Comparison of ENCODE assay signal across 8 cellular contexts in the genomic region with DNA sequence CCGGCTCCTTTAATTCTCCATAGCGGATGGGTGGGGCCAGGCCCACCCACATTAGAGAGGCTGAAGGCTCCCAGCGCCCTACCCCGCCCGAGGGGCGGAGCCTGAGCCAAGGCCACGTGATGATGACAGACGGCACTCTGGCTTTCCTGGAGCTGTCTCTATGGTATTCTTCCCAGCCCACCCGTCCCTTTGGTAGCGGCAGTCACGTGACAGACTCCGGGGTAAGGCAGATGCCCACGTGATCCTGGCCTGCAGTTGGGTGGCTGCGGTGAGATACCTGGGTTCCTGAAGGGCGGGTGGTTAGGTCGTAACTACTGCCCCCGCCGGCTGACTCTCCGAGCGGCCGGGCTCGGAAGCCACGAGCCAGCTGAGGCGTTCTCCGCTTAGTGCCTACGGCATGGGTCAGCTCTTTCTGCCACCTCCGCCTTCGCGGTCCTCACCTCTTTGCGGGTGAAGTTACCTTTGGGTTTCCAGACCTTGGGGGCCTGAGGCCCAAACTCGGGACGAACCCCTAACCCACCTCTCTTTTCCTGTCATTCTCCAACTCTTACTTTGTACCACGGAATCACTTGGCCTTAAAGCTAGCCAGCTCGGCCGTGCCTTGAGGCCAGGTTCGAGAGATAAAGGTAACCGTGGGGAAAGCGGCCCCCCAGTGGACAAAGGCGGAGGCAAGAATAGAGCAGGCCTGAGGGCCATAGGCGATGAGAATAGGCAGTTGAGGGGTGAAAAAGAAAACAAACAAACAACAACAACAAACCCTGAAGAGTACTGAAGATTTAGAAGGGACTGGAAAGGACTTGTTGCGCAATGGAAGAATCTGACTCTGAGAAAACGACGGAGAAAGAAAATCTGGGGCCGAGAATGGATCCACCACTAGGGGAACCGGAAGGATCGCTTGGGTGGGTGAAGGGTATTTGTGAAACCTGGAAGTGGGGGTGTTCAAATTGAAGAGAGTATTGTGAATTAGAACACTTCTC. TPM values are rescaled to one million over a fixed set of nuclear protein-coding genes. Genes with fewer than 3 reads are reported as not detected.
DNase-seq lines count a peak whose midpoint lies in the region; ATAC-seq, FAIRE-seq and TF ChIP-seq lines count a peak whose summit lies in the region.

A gene with protein sequence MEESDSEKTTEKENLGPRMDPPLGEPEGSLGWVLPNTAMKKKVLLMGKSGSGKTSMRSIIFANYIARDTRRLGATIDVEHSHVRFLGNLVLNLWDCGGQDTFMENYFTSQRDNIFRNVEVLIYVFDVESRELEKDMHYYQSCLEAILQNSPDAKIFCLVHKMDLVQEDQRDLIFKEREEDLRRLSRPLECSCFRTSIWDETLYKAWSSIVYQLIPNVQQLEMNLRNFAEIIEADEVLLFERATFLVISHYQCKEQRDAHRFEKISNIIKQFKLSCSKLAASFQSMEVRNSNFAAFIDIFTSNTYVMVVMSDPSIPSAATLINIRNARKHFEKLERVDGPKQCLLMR (plus strand): TSS at position 229 of the 977 bp plus-strand sequence. CDS start 579 bp downstream, at position 808.

- H3K4me3 Mint-ChIP-seq in CD14-positive monocyte = peak within 1 kb of the TSS; percentile 84 to 93

- peaks cover 12% of the 10 kb centered on the region for H3K4me1 ChIP-seq in HepG2 (ENCODE audit: insufficient read depth, low read length)

- peak within 1 kb of the TSS; percentile 79 for H3K9ac ChIP-seq in HepG2 (ENCODE audit: insufficient read depth, low read depth, low read length)

- peak within 1 kb of the TSS; percentile 74 for H3K4me2 ChIP-seq in HepG2 (ENCODE audit: low read depth, low read length)

- TF ChIP-seq CTCF in CD14-positive monocyte (IDR thresholded peaks at IDR 0.05) (peak; percentile 47), HepG2 (CRISPR knock-in tag; IDR thresholded peaks at IDR 0.05) (peak; percentile 63)

- no peaks in the 10 kb centered on the region for H3K36me3 ChIP-seq in HepG2 (replicated peaks in 1 of 2; ENCODE audit: control insufficient read depth in 1 of 2, insufficient read depth in 2 of 2, low read length in 2 of 2)

- CTCF ChIA-PET in HepG2 (lab: Yijun Ruan, JAX; ENCODE audit: low intra/inter-chr PET ratio, low total read pairs) = no interaction called here

- H3K27me3 ChIP-seq in HepG2 (ENCODE audit: control insufficient read depth in 1 of 2, insufficient read depth in 2 of 2, low read length in 2 of 2) = no peaks in the 10 kb centered on the region

- peak within 1 kb of the TSS; percentile 90 for H2AFZ ChIP-seq in HepG2 (ENCODE audit: low read length)

- TF ChIP-seq EP300 in HepG2 (IDR thresholded peaks at IDR 0.05; ENCODE audit: low read depth in 2 of 2, low read length in 2 of 2) = no peak
- no peak for TF ChIP-seq EP300 in HepG2 (CRISPR knock-in tag; IDR thresholded peaks at IDR 0.05; ENCODE audit: borderline replicate concordance)

- peaks cover 6% of the 10 kb centered on the region for H3K79me2 ChIP-seq in HepG2 (ENCODE audit: insufficient read depth, low read length)

- no peaks in the 10 kb centered on the region for H3K9me3 ChIP-seq in HepG2 (ENCODE audit: low read length)

- in situ Hi-C loops in HepG2 (cut with HindIII; ENCODE audit: extremely low pct_ligation_motif_present, low pct_unique_long_range_greater_than_20kb) = loop anchor here (25.0 kb wide), 1 partner anchor 581 kb away; no protein-coding TSS in a partner anchor

- no peaks in the 10 kb centered on the region for H4K20me1 ChIP-seq in HepG2 (ENCODE audit: insufficient read depth, low read length)

- H3K9me3 Mint-ChIP-seq in CD14-positive monocyte = peaks cover 0 to 7% (median 0%) of the 10 kb centered on the region in 7 donors

- peak within 1 kb of the TSS; percentile 90 to 96 (median 94) for H3K27ac Mint-ChIP-seq in CD14-positive monocyte

- POLR2A ChIA-PET in HepG2 (lab: Yijun Ruan, JAX) = no interaction called here

- DNase-seq in CD14-positive monocyte (ENCODE audit: low spot score) (peak; percentile 89), NCI-H748 (lab: John Stamatoyannopoulos, UW; ENCODE audit: unreplicated experiment) (peak; percentile 97), dermis blood vessel endothelial cell (peak; percentile 94), HepG2 (ENCODE audit: low spot score) (peak; percentile 92)
- DNase-seq in activated CD4-positive, alpha-beta T cell treated with anti-CD3 and anti-CD28 coated beads, Interleukin-2, amount 50 U/mL, for 4 hours = peak; percentile 88 to 89
- peak; percentile 87 for DNase-seq in stimulated activated CD4-positive, alpha-beta T cell treated with anti-CD3 and anti-CD28 coated beads, Interleukin-4, amount 100 ng/mL, for 1 hour

- ATAC-seq in GM19351 (IDR thresholded peaks at IDR 0.05; ENCODE audit: unreplicated experiment) = peak; percentile 91
- ATAC-seq in HG03521 (IDR thresholded peaks at IDR 0.05; ENCODE audit: unreplicated experiment) = peak; percentile 95
- ATAC-seq in HepG2 = peak; percentile 98

- H3K27ac ChIP-seq in HepG2 (ENCODE audit: extremely low read length, insufficient read depth, low read length) = peak within 1 kb of the TSS; percentile 79

- WGBS in HepG2 (ENCODE audit: low lambda C conversion rate) = 2% methylated on average over 16 of the region's 46 CpGs

- intact Hi-C loops in CD14-positive monocyte (cut with micrococcal nuclease) (loop anchor here (10.0 kb wide), 3 partner anchors 913 to 1183 kb away; a partner anchor contains a TSS), HepG2 (cut with micrococcal nuclease; ENCODE audit: unreplicated experiment) (loop anchor here (5.0 kb wide), 1 partner anchor 529 kb away; no protein-coding TSS in a partner anchor)

- H3K36me3 Mint-ChIP-seq in CD14-positive monocyte = peaks cover 16 to 20% of the 10 kb centered on the region in 2 donors

- no peak; the same call in 1 of the 2 replicates for TF ChIP-seq RAD21 in HepG2 (CRISPR knock-in tag; IDR thresholded peaks at IDR 0.05)

- TF ChIP-seq POLR2A in HepG2 (IDR thresholded peaks at IDR 0.05; ENCODE audit: insufficient read depth in 1 of 2, low read depth in 2 of 2, low read length in 2 of 2) = peak; percentile 70 to 76

- FAIRE-seq in HepG2 (lab: Jason Lieb, UNC) = peak; percentile 96

- H3K4me3 ChIP-seq in HepG2 (replicated peaks in 1 of 3; ENCODE audit: insufficient read depth in 1 of 3, low read depth in 2 of 3, low read length in 3 of 3) = peak within 1 kb of the TSS; percentile 61 to 80 (median 74)

- H3K4me1 Mint-ChIP-seq in CD14-positive monocyte = peaks cover 43% of the 10 kb centered on the region

- H3K27me3 Mint-ChIP-seq in CD14-positive monocyte (ENCODE audit: low read depth in 3 of 3) = peaks cover 0 to 2% (median 0%) of the 10 kb centered on the region in 3 donors

- BruUV-seq in HepG2 (replicated peaks; lab: Mats Ljungman, UMichigan) = TSS peak; percentile 85

TF ChIP-seq in HepG2, 621 proteins besides CTCF, POLR2A, EP300 and RAD21 (continues in another document):
- TF ChIP-seq ZNF264 (CRISPR knock-in tag; IDR thresholded peaks at IDR 0.05) (no peak), STAG1 (CRISPR knock-in tag; IDR thresholded peaks at IDR 0.05) (peak; percentile 35), ZFX (CRISPR knock-in tag; IDR thresholded peaks at IDR 0.05; ENCODE audit: low read depth) (peak; percentile 86), ISL2 (CRISPR knock-in tag; IDR thresholded peaks at IDR 0.05) (0 out of 2 replicates have a peak, but pooled peaks have one; percentile 41), MED1 (CRISPR knock-in tag; IDR thresholded peaks at IDR 0.05) (0 out of 2 replicates have a peak, but pooled peaks have one; percentile 22), KAT7 (CRISPR knock-in tag; IDR thresholded peaks at IDR 0.05; ENCODE audit: borderline replicate concordance) (no peak), AGO1 (IDR thresholded peaks at IDR 0.05; ENCODE audit: low read depth, low read length, poor library complexity, severe bottlenecking) (no peak), SMC3 (IDR thresholded peaks at IDR 0.05; ENCODE audit: low read length) (peak; percentile 3; the same call in 1 of the 2 replicates)
- TF ChIP-seq, protein P1, sequence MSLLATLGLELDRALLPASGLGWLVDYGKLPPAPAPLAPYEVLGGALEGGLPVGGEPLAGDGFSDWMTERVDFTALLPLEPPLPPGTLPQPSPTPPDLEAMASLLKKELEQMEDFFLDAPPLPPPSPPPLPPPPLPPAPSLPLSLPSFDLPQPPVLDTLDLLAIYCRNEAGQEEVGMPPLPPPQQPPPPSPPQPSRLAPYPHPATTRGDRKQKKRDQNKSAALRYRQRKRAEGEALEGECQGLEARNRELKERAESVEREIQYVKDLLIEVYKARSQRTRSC (CRISPR knock-in tag; IDR thresholded peaks at IDR 0.05; ENCODE audit: low read depth) = 0 out of 2 replicates have a peak, but pooled peaks have one; percentile 43

RNA-seq across cellular contexts. Expression of the gene that starts here (rescaled TPM):
- polyA plus RNA-seq in CD14-positive monocyte (10 to 100 TPM in 1 of 2 donors, 1 to 10 TPM in 1; 8.7 to 16.3 TPM), HepG2 (2011; rRNA removed) (19.9 and 22.1 TPM in 2 replicates)
- total RNA-seq in dermis blood vessel endothelial cell (19.5 and 24.3 TPM in 2 replicates), HepG2 (2016; rRNA removed; fragmentation: Illumina TruSeq; extraction: Trizol) (11.2 and 12.2 TPM in 2 replicates)
- 2.4 TPM in 2 replicates for total RNA-seq in HepG2 (2016; cell fraction: cytosol; rRNA removed; fragmentation: Illumina TruSeq; extraction: Trizol; ENCODE audit: low read depth)
- total RNA-seq in HepG2 (2016; cell fraction: insoluble cytoplasmic fraction; rRNA removed; fragmentation: Illumina TruSeq; extraction: Trizol) = 10.0 and 11.6 TPM in 2 replicates
- 5.1 and 5.9 TPM in 2 replicates for total RNA-seq in HepG2 (2016; cell fraction: membrane; rRNA removed; fragmentation: Illumina TruSeq; extraction: Trizol)
- total RNA-seq in HepG2 (2016; cell fraction: nucleus; rRNA removed; fragmentation: Illumina TruSeq; extraction: Trizol) = 17.6 and 20.8 TPM in 2 replicates
- 4.3 and 5.0 TPM in 2 replicates for polyA plus RNA-seq in HepG2 (2011; cell fraction: cytosol; rRNA removed)
- 38.1 and 41.9 TPM in 2 replicates for polyA plus RNA-seq in HepG2 (2011; cell fraction: nucleus; rRNA removed)
- 7.1 and 10.3 TPM in 2 replicates for polyA plus RNA-seq in HepG2 (2012)
- polyA plus RNA-seq in HepG2 (2016; cell fraction: cytosol; fragmentation: Illumina TruSeq; extraction: Trizol; ENCODE audit: low read depth) = 1.2 and 2.2 TPM in 2 replicates
- 7.7 and 10.0 TPM in 2 replicates for polyA plus RNA-seq in HepG2 (2016; cell fraction: insoluble cytoplasmic fraction; fragmentation: Illumina TruSeq; extraction: Trizol; ENCODE audit: low read depth)
- 2.2 and 2.9 TPM in 2 replicates for polyA plus RNA-seq in HepG2 (2016; cell fraction: membrane; fragmentation: Illumina TruSeq; extraction: Trizol; ENCODE audit: low read depth)
- 26.7 and 29.2 TPM in 2 replicates for polyA plus RNA-seq in HepG2 (2016; cell fraction: nucleus; fragmentation: Illumina TruSeq; extraction: Trizol; ENCODE audit: insufficient read depth, low read depth)
- polyA minus RNA-seq in HepG2 (2011; rRNA and poly(A)+ RNA removed; ENCODE audit: low replicate concordance) = 12.2 and 52.5 TPM in 2 replicates
- polyA minus RNA-seq in HepG2 (2011; cell fraction: cytosol; rRNA and poly(A)+ RNA removed) = 4.2 and 5.9 TPM in 2 replicates
- polyA minus RNA-seq in HepG2 (2011; cell fraction: nucleus; rRNA and poly(A)+ RNA removed) = 27.0 and 40.2 TPM in 2 replicates

Comparison
In these comparisons a context has a peak if more than half of its experiments do, and no peak if none do; other contexts are left out.
1. Peak in every context shown above with its lines: DNase-seq, ATAC-seq, H3K4me3 ChIP-seq and H3K27ac ChIP-seq.